ENCODE assay signal across 8 cellular contexts in genomic region chr1:1374861-1375662, GRCh38. TPM values are rescaled to one million over a fixed set of nuclear protein-coding genes. Genes with fewer than 3 reads are reported as not detected.
DNase-seq lines count a peak whose midpoint lies in the region; ATAC-seq and TF ChIP-seq lines count a peak whose summit lies in the region.

Gene AURKAIP1, minus strand, starts transcription at chr1:1375207. Its CDS starts 451 bp downstream, at chr1:1374756.

- no peaks in the 10 kb centered on the region for H3K9me3 ChIP-seq in spleen

- peak within 1 kb of the TSS; percentile 85 to 98 (median 95) for H3K27ac ChIP-seq in spleen

- TF ChIP-seq POLR2A in spleen (IDR thresholded peaks at IDR 0.05): peak in 1 of 3 donors; percentile 30

- ATAC-seq in GM19023 (IDR thresholded peaks at IDR 0.05; ENCODE audit: unreplicated experiment): peak; percentile 86
- peak; percentile 86 for ATAC-seq in HG03280 (IDR thresholded peaks at IDR 0.05; ENCODE audit: unreplicated experiment)

- DNase-seq in AG10803 (ENCODE audit: low read depth) (peak; percentile 100), NCI-H345 treated with DMSO at 0.1 percent for 48 hours (lab: John Stamatoyannopoulos, UW; ENCODE audit: unreplicated experiment) (peak; percentile 97), inferior parietal cortex (ENCODE audit: extremely low spot score) (peak; percentile 100), spleen (peak; percentile 99)
- peak; percentile 88 to 93 (median 91) for DNase-seq in activated CD4-positive, CD25-positive, alpha-beta regulatory T cell (lab: John Stamatoyannopoulos, UW)
- peak; percentile 97 for DNase-seq in central memory CD4-positive, alpha-beta T cell

- H3K4me1 ChIP-seq in spleen: peaks cover 22 to 53% (median 46%) of the 10 kb centered on the region in 6 donors

- peak; percentile 33 for TF ChIP-seq CTCF in AG10803 (conservative IDR thresholded peaks at IDR 0.05; ENCODE audit: low read length)
- peak in 9 of 11 experiments; percentile 13 to 71 (median 53) for TF ChIP-seq CTCF in spleen (IDR thresholded peaks at IDR 0.05 in 8 of 11, conservative IDR thresholded peaks at IDR 0.05 in 3 of 11)

- peaks cover 0 to 22% (median 9%) of the 10 kb centered on the region in 6 donors for H3K36me3 ChIP-seq in spleen

- 0 to 1% (median 1%) methylated on average over 30 to 91 of the region's 91 CpGs for WGBS in spleen, 5 donors

- H3K27me3 ChIP-seq in spleen (replicated peaks in 1 of 7): no peaks in the 10 kb centered on the region

- intact Hi-C loops in spleen (cut with DNase I; ENCODE audit: low total_unique reads): no loop called here

- H3K4me3 ChIP-seq in AG10803 (ENCODE audit: low read length): peak within 1 kb of the TSS; percentile 87
- peak within 1 kb of the TSS; percentile 83 to 97 (median 92) for H3K4me3 ChIP-seq in spleen

RNA-seq across cellular contexts. Expression of gene AURKAIP1, which starts in this region (rescaled TPM):
- 10 to 100 TPM; 61.3 to 85.1 (median 71.7) TPM for total RNA-seq in spleen
- polyA plus RNA-seq in spleen: 100 to 1,000 TPM; 149 to 174 (median 151) TPM

Comparison
In these comparisons a context has a peak if more than half of its experiments do, and no peak if none do; other contexts are left out.
1. Peak in every context shown above with its lines: DNase-seq, ATAC-seq, H3K4me3 ChIP-seq and H3K27ac ChIP-seq.